In the genomic region with DNA sequence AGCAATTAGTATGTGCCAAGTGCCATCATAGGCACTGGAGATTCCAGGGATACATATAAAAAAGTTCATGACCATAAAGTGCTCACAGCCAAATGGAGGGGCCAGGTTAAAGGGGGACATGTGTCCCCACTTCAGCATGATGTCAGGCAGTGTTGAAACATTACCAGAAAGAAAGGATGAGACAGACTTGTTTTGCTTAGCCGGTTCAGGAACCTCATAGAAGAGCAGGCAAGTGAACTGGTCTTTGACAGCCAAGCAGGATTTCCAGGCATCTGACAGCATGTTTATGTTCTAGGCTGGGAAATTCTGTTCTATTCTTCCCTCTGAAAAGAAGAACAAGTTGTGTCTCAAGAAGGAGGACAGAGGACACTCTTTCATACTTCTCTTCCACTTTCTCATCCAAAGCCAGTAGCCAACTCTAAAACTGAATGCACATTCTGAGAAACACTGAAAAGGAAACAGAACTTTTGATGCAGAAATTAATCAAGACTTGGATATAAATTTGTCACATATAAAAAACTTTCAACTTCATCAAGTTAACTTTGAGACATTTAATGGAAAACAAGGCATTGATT, we compare ENCODE assay signal across 22 cellular contexts. TPM values are rescaled to one million over a fixed set of nuclear protein-coding genes. Genes with fewer than 3 reads are reported as not detected.
"Had no signal": no experiment of that assay in that cellular context is flagged by ENCODE, and none has a peak within 500 bp of the region (broad histone marks: within the 10 kb centered on the region; RNA-seq: fewer than 3 reads in every experiment).

No MANE protein-coding gene starts in this region.

- H3K4me3 ChIP-seq: ascending aorta, coronary artery, thyroid gland, uterus had no signal

- H3K4me1 Mint-ChIP-seq: activated CD4-positive, alpha-beta memory T cell treated with anti-CD3 and anti-CD28 coated beads, Interleukin-2, amount 10 ng/mL, durations not matched to agents 7 days and 5 days; activated CD8-positive, alpha-beta memory T cell treated with anti-CD3 and anti-CD28 coated beads, Interleukin-2, amount 10 ng/mL, durations not matched to agents 7 days and 5 days; activated T-helper 17 cell treated with anti-CD3 and anti-CD28 coated beads, Interleukin-2, amount 50 U/mL, for 72 hours; central memory CD8-positive, alpha-beta T cell; naive B cell; stimulated activated effector memory CD8-positive, alpha-beta T cell treated with anti-CD3 and anti-CD28 coated beads, Interleukin-12 subunit alpha, Interleukin-12 subunit beta, amount 100 ng/mL, for 72 hours had no signal

- H3K27ac ChIP-seq: ascending aorta, coronary artery, thyroid gland, uterus had no signal

- ATAC-seq: activated CD8-positive, alpha-beta memory T cell treated with anti-CD3 and anti-CD28 coated beads, Interleukin-2, amount 10 ng/mL, durations not matched to agents 7 days and 5 days; activated T-helper 17 cell treated with anti-CD3 and anti-CD28 coated beads, Interleukin-2, amount 50 U/mL, for 72 hours; stimulated activated effector memory CD8-positive, alpha-beta T cell treated with anti-CD3 and anti-CD28 coated beads, Interleukin-12 subunit alpha, Interleukin-12 subunit beta, amount 100 ng/mL, for 72 hours had no signal

- H3K27me3 Mint-ChIP-seq: central memory CD8-positive, alpha-beta T cell; progenitor cell of endocrine pancreas had no signal

- DNase-seq: activated CD4-positive, alpha-beta memory T cell treated with anti-CD3 and anti-CD28 coated beads, Interleukin-2, amount 10 ng/mL, durations not matched to agents 7 days and 5 days; activated CD4-positive, alpha-beta T cell treated with anti-CD3 and anti-CD28 coated beads for 48 hours; activated CD4-positive, CD25-positive, alpha-beta regulatory T cell; activated CD8-positive, alpha-beta memory T cell treated with anti-CD3 and anti-CD28 coated beads, Interleukin-2, amount 10 ng/mL, durations not matched to agents 7 days and 5 days; activated naive CD4-positive, alpha-beta T cell treated with Interleukin-2 at 50 U/mL for 16 hours; mammary epithelial cell; naive B cell; right cardiac atrium; stimulated activated CD4-positive, alpha-beta T cell treated with anti-CD3 and anti-CD28 coated beads, Interleukin-4, amount 100 ng/mL, for 24 hours; thyroid gland; uterus had no signal

- H3K36me3 Mint-ChIP-seq: activated CD8-positive, alpha-beta memory T cell treated with anti-CD3 and anti-CD28 coated beads, Interleukin-2, amount 10 ng/mL, durations not matched to agents 7 days and 5 days; naive B cell; stimulated activated effector memory CD8-positive, alpha-beta T cell treated with anti-CD3 and anti-CD28 coated beads, Interleukin-12 subunit alpha, Interleukin-12 subunit beta, amount 100 ng/mL, for 72 hours had no signal

- H3K9me3 Mint-ChIP-seq: activated CD4-positive, alpha-beta memory T cell treated with anti-CD3 and anti-CD28 coated beads, Interleukin-2, amount 10 ng/mL, durations not matched to agents 7 days and 5 days; activated T-helper 17 cell treated with anti-CD3 and anti-CD28 coated beads, Interleukin-2, amount 50 U/mL, for 72 hours; central memory CD8-positive, alpha-beta T cell; naive B cell; neural crest cell; stimulated activated effector memory CD8-positive, alpha-beta T cell treated with anti-CD3 and anti-CD28 coated beads, Interleukin-12 subunit alpha, Interleukin-12 subunit beta, amount 100 ng/mL, for 72 hours; T-helper 2 cell treated with Interferon-gamma antibody and Interleukin-4, amounts not matched to agents 5 μg/mL and 100 μg/mL, for 36 hours had no signal

- H3K9me3 ChIP-seq: ascending aorta, thyroid gland, uterus had no signal

- H3K27ac Mint-ChIP-seq: activated CD4-positive, alpha-beta memory T cell treated with anti-CD3 and anti-CD28 coated beads, Interleukin-2, amount 10 ng/mL, durations not matched to agents 7 days and 5 days; activated CD8-positive, alpha-beta memory T cell treated with anti-CD3 and anti-CD28 coated beads, Interleukin-2, amount 10 ng/mL, durations not matched to agents 7 days and 5 days; activated T-helper 17 cell treated with anti-CD3 and anti-CD28 coated beads, Interleukin-2, amount 50 U/mL, for 72 hours; naive B cell; progenitor cell of endocrine pancreas; stimulated activated effector memory CD8-positive, alpha-beta T cell treated with anti-CD3 and anti-CD28 coated beads, Interleukin-12 subunit alpha, Interleukin-12 subunit beta, amount 100 ng/mL, for 72 hours; T-helper 2 cell treated with Interferon-gamma antibody and Interleukin-4, amounts not matched to agents 5 μg/mL and 100 μg/mL, for 36 hours had no signal

- H3K27me3 ChIP-seq: ascending aorta, thyroid gland, uterus had no signal

- H3K4me1 ChIP-seq: uterus had no signal

- H3K36me3 ChIP-seq: ascending aorta, thyroid gland, uterus had no signal

- H3K4me3 Mint-ChIP-seq: activated CD4-positive, alpha-beta memory T cell treated with anti-CD3 and anti-CD28 coated beads, Interleukin-2, amount 10 ng/mL, durations not matched to agents 7 days and 5 days; activated CD8-positive, alpha-beta memory T cell treated with anti-CD3 and anti-CD28 coated beads, Interleukin-2, amount 10 ng/mL, durations not matched to agents 7 days and 5 days; activated T-helper 17 cell treated with anti-CD3 and anti-CD28 coated beads, Interleukin-2, amount 50 U/mL, for 72 hours; central memory CD8-positive, alpha-beta T cell; naive B cell; neural crest cell; stimulated activated effector memory CD8-positive, alpha-beta T cell treated with anti-CD3 and anti-CD28 coated beads, Interleukin-12 subunit alpha, Interleukin-12 subunit beta, amount 100 ng/mL, for 72 hours; T-helper 2 cell treated with Interferon-gamma antibody and Interleukin-4, amounts not matched to agents 5 μg/mL and 100 μg/mL, for 36 hours had no signal

RNA-seq across cellular contexts. Expression of gene TEDDM1, which starts 48.6 kb away (rescaled TPM):
- total RNA-seq: activated CD4-positive, alpha-beta memory T cell treated with anti-CD3 and anti-CD28 coated beads, Interleukin-2, amount 10 ng/mL, durations not matched to agents 7 days and 5 days; activated CD8-positive, alpha-beta memory T cell treated with anti-CD3 and anti-CD28 coated beads, Interleukin-2, amount 10 ng/mL, durations not matched to agents 7 days and 5 days; activated T-helper 17 cell treated with anti-CD3 and anti-CD28 coated beads, Interleukin-2, amount 50 U/mL, for 72 hours; ascending aorta; left lobe of liver; mammary epithelial cell; mononuclear cell; neural crest cell; osteoblast; progenitor cell of endocrine pancreas; right cardiac atrium; thyroid gland; uterus had no signal
